In genomic region chr17:63989622-63990345, GRCh38 we compare ENCODE assay signal across 1 cellular context.
TF ChIP-seq lines count a peak whose summit lies in the region.

No MANE protein-coding gene starts in this region.

TF ChIP-seq in HCT116, 20 proteins besides CTCF, POLR2A, EP300 and RAD21 (continued from another document):
- TF ChIP-seq ZBTB33 (IDR thresholded peaks at IDR 0.05; ENCODE audit: extremely low read depth, insufficient replicate concordance, low read length), result no peak
- no peak for TF ChIP-seq CBX3 (IDR thresholded peaks at IDR 0.05; ENCODE audit: low read depth)
